Comparison of ENCODE assay signal across 12 cellular contexts in the genomic region with DNA sequence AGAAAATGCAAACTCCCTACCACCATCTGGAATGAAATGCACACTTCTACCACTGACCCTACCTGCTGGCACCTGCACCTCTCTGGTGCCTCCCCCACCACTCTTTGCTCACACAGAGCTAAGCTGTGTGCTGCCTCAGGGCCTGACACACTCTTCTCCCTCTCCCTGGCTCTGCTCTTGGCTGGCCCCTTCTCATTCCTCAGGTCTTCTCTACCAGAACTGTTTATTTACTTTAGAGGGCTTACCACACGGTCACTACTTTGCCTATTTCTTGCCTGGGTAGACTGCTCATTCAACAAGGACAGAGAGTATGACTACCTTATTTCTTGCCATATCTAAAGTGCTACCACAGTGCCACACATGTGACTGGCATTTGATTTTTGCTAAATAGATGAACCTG. TPM values are rescaled to one million over a fixed set of nuclear protein-coding genes. Genes with fewer than 3 reads are reported as not detected.
DNase-seq lines count a peak whose midpoint lies in the region; ATAC-seq and TF ChIP-seq lines count a peak whose summit lies in the region.
"Had no signal": no experiment of that assay in that cellular context is flagged by ENCODE, and none has a peak within 500 bp of the region (broad histone marks: within the 10 kb centered on the region; RNA-seq: fewer than 3 reads in every experiment).

No MANE protein-coding gene starts in this region.

- no peak overlapping the region for H3K4me3 ChIP-seq in DOHH2 (ENCODE audit: low read length)
- H3K4me3 ChIP-seq: breast epithelium, prostate gland, tibial artery had no signal

- no peak for TF ChIP-seq CTCF in CD4-positive, alpha-beta T cell (IDR thresholded peaks at IDR 0.05)
- TF ChIP-seq CTCF in DOHH2 (IDR thresholded peaks at IDR 0.05; ENCODE audit: low read depth, low read length, poor library complexity, severe bottlenecking) = no peak
- no peak for TF ChIP-seq CTCF in foreskin keratinocyte (conservative IDR thresholded peaks at IDR 0.05)

- H3K36me3 Mint-ChIP-seq in CD4-positive, alpha-beta T cell (ENCODE audit: low read depth) = peaks cover 59% of the 10 kb centered on the region
- H3K36me3 Mint-ChIP-seq in dendritic cell treated with granulocyte-macrophage colony-stimulating factor and Interleukin-4, amounts not matched to agents 40 ng/mL and 50 ng/mL, for 4 days (ENCODE audit: low read depth) = peaks cover 75% of the 10 kb centered on the region
- H3K36me3 Mint-ChIP-seq in natural killer cell treated with Interleukin-12 subunit alpha and Interleukin-12 subunit beta and Interleukin-15 and Interleukin-18, amount 100 ng/mL, for 72 hours = peaks cover 24% of the 10 kb centered on the region

- peak overlapping the region; percentile 14; the same call in 1 of the 2 replicates for H3K4me2 ChIP-seq in DOHH2 (ENCODE audit: low read length)

- H3K4me3 Mint-ChIP-seq in CD4-positive, alpha-beta T cell = peak overlapping the region; percentile 90
- peak overlapping the region; percentile 17 for H3K4me3 Mint-ChIP-seq in dendritic cell treated with granulocyte-macrophage colony-stimulating factor and Interleukin-4, amounts not matched to agents 40 ng/mL and 50 ng/mL, for 4 days
- H3K4me3 Mint-ChIP-seq in natural killer cell treated with Interleukin-12 subunit alpha and Interleukin-12 subunit beta and Interleukin-15 and Interleukin-18, amount 100 ng/mL, for 72 hours = peak overlapping the region; percentile 50

- no peaks in the 10 kb centered on the region for H3K9me3 ChIP-seq in CD4-positive, alpha-beta T cell (ENCODE audit: control insufficient read depth, low read length)
- no peaks in the 10 kb centered on the region for H3K9me3 ChIP-seq in DOHH2 (ENCODE audit: control insufficient read depth, insufficient read depth, low read length)
- H3K9me3 ChIP-seq: breast epithelium, Caco-2, prostate gland, tibial artery had no signal

- no peaks in the 10 kb centered on the region for H3K9me2 ChIP-seq in DOHH2 (replicated peaks; ENCODE audit: control insufficient read depth, low read length)

- POLR2A ChIA-PET in CD4-positive, alpha-beta T cell (lab: Charles Lee) = interaction anchor here (1.2 kb wide), 1 partner anchor 41 kb away, joined by 3 read pairs; no protein-coding TSS in a partner anchor

- H3K36me3 ChIP-seq in DOHH2 (ENCODE audit: control insufficient read depth, low read length) = peaks cover 78% of the 10 kb centered on the region
- H3K36me3 ChIP-seq: breast epithelium, prostate gland had no signal

- no peaks in the 10 kb centered on the region for H3K27me3 Mint-ChIP-seq in CD4-positive, alpha-beta T cell
- H3K27me3 Mint-ChIP-seq in dendritic cell treated with granulocyte-macrophage colony-stimulating factor and Interleukin-4, amounts not matched to agents 40 ng/mL and 50 ng/mL, for 4 days = no peaks in the 10 kb centered on the region
- no peaks in the 10 kb centered on the region for H3K27me3 Mint-ChIP-seq in natural killer cell treated with Interleukin-12 subunit alpha and Interleukin-12 subunit beta and Interleukin-15 and Interleukin-18, amount 100 ng/mL, for 72 hours

- H3K4me1 ChIP-seq in DOHH2 (ENCODE audit: control insufficient read depth, low read length) (peaks cover 61% of the 10 kb centered on the region), foreskin keratinocyte (peaks cover 18% of the 10 kb centered on the region)

- no peak for DNase-seq in CD4-positive, alpha-beta T cell
- DNase-seq in natural killer cell treated with Interleukin-12 subunit alpha and Interleukin-12 subunit beta and Interleukin-15 and Interleukin-18, amount 100 ng/mL, for 72 hours (ENCODE audit: low spot score) = no peak
- DNase-seq in SIG-M5 treated with dmso at 0.1 percent for 504 hours (lab: John Stamatoyannopoulos, UW; ENCODE audit: unreplicated experiment) (no peak), LoVo (ENCODE audit: low spot score) (no peak), foreskin keratinocyte (no peak)
- DNase-seq: Caco-2, NCI-H1092 treated with DMSO at 0.1 percent for 48 hours, tibial artery had no signal

- no peaks in the 10 kb centered on the region for H3K9me3 Mint-ChIP-seq in CD4-positive, alpha-beta T cell
- no peaks in the 10 kb centered on the region for H3K9me3 Mint-ChIP-seq in dendritic cell treated with granulocyte-macrophage colony-stimulating factor and Interleukin-4, amounts not matched to agents 40 ng/mL and 50 ng/mL, for 4 days
- no peaks in the 10 kb centered on the region for H3K9me3 Mint-ChIP-seq in natural killer cell treated with Interleukin-12 subunit alpha and Interleukin-12 subunit beta and Interleukin-15 and Interleukin-18, amount 100 ng/mL, for 72 hours

- H3F3A ChIP-seq in DOHH2 (ENCODE audit: control insufficient read depth, insufficient read depth) = peaks cover 14% of the 10 kb centered on the region

- H3K27ac Mint-ChIP-seq in CD4-positive, alpha-beta T cell = no peak overlapping the region
- peak overlapping the region; percentile 9 for H3K27ac Mint-ChIP-seq in dendritic cell treated with granulocyte-macrophage colony-stimulating factor and Interleukin-4, amounts not matched to agents 40 ng/mL and 50 ng/mL, for 4 days
- peak overlapping the region; percentile 59 to 63 for H3K27ac Mint-ChIP-seq in natural killer cell treated with Interleukin-12 subunit alpha and Interleukin-12 subunit beta and Interleukin-15 and Interleukin-18, amount 100 ng/mL, for 72 hours

- H4K20me1 ChIP-seq in DOHH2 (ENCODE audit: control insufficient read depth, insufficient read depth, low read depth, low read length) = no peaks in the 10 kb centered on the region

- CTCF ChIA-PET in CD4-positive, alpha-beta T cell (lab: Charles Lee) = interaction anchor here (1.2 kb wide), 1 partner anchor 70 kb away, joined by 7 read pairs; no protein-coding TSS in a partner anchor

- no peak for ATAC-seq in CD4-positive, alpha-beta T cell (ENCODE audit: poor library complexity)
- ATAC-seq in natural killer cell treated with Interleukin-12 subunit alpha and Interleukin-12 subunit beta and Interleukin-15 and Interleukin-18, amount 100 ng/mL, for 72 hours = no peak
- ATAC-seq in foreskin keratinocyte = no peak

- no peaks in the 10 kb centered on the region for H3K27me3 ChIP-seq in CD4-positive, alpha-beta T cell (ENCODE audit: control insufficient read depth, insufficient read depth, low read length)
- H3K27me3 ChIP-seq in DOHH2 (ENCODE audit: control insufficient read depth, low read length) = no peaks in the 10 kb centered on the region
- peaks cover 5% of the 10 kb centered on the region for H3K27me3 ChIP-seq in foreskin keratinocyte
- H3K27me3 ChIP-seq: breast epithelium, tibial artery had no signal

- no peak overlapping the region for H3K27ac ChIP-seq in CD4-positive, alpha-beta T cell (ENCODE audit: low read depth, low read length)
- H3K27ac ChIP-seq in DOHH2 (ENCODE audit: low read depth, low read length) (no peak overlapping the region), foreskin keratinocyte (no peak overlapping the region)
- H3K27ac ChIP-seq: prostate gland, tibial artery had no signal

- intact Hi-C loops in CD4-positive, alpha-beta T cell (cut with DNase I, micrococcal nuclease) = loop anchor here in 1 of 2 experiments (5.0 kb wide), 1 partner anchor 36 kb away; no protein-coding TSS in a partner anchor
- intact Hi-C loops in dendritic cell treated with granulocyte-macrophage colony-stimulating factor and Interleukin-4, amounts not matched to agents 40 ng/mL and 50 ng/mL, for 4 days (cut with micrococcal nuclease) = no loop called here

- peaks cover 78% of the 10 kb centered on the region for H3K79me2 ChIP-seq in DOHH2 (ENCODE audit: control insufficient read depth, low read length)

- H3K4me1 Mint-ChIP-seq in CD4-positive, alpha-beta T cell (ENCODE audit: low read depth) = peaks cover 82% of the 10 kb centered on the region
- H3K4me1 Mint-ChIP-seq in dendritic cell treated with granulocyte-macrophage colony-stimulating factor and Interleukin-4, amounts not matched to agents 40 ng/mL and 50 ng/mL, for 4 days (ENCODE audit: low read depth) = peaks cover 69% of the 10 kb centered on the region
- peaks cover 57 to 70% of the 10 kb centered on the region in 2 donors for H3K4me1 Mint-ChIP-seq in natural killer cell treated with Interleukin-12 subunit alpha and Interleukin-12 subunit beta and Interleukin-15 and Interleukin-18, amount 100 ng/mL, for 72 hours (ENCODE audit: low read depth in 2 of 2)

RNA-seq across cellular contexts. Expression of a gene that starts 3.3 kb away (rescaled TPM):
- 10 to 100 TPM; 25.3 to 26.6 TPM for total RNA-seq in CD4-positive, alpha-beta T cell
- total RNA-seq in natural killer cell treated with Interleukin-12 subunit alpha and Interleukin-12 subunit beta and Interleukin-15 and Interleukin-18, amount 100 ng/mL, for 72 hours = 100 to 1,000 TPM; 102 to 113 TPM
- total RNA-seq in foreskin keratinocyte = 56.1 and 56.4 TPM in 2 replicates
- 116 and 123 TPM in 2 replicates for polyA plus RNA-seq in foreskin keratinocyte

RNA-seq across cellular contexts. Expression of a gene that starts 57.6 kb away (rescaled TPM):
- total RNA-seq in CD4-positive, alpha-beta T cell = 10 to 100 TPM; 40.2 to 40.8 TPM
- total RNA-seq in natural killer cell treated with Interleukin-12 subunit alpha and Interleukin-12 subunit beta and Interleukin-15 and Interleukin-18, amount 100 ng/mL, for 72 hours = 10 to 100 TPM; 62.4 to 70.7 TPM
- total RNA-seq in foreskin keratinocyte = 93.1 and 95.7 TPM in 2 replicates
- 105 and 113 TPM in 2 replicates for polyA plus RNA-seq in foreskin keratinocyte

RNA-seq across cellular contexts. Expression of a gene that starts 57.9 kb away (rescaled TPM):
- 10 to 100 TPM; 86.3 to 87.1 TPM for total RNA-seq in CD4-positive, alpha-beta T cell
- total RNA-seq in natural killer cell treated with Interleukin-12 subunit alpha and Interleukin-12 subunit beta and Interleukin-15 and Interleukin-18, amount 100 ng/mL, for 72 hours = 10 to 100 TPM; 76.9 to 95.1 TPM
- total RNA-seq in foreskin keratinocyte = 19.2 and 21.2 TPM in 2 replicates
- polyA plus RNA-seq in foreskin keratinocyte = 8.4 and 10.9 TPM in 2 replicates

Comparison
In these comparisons a context has a peak if more than half of its experiments do, and no peak if none do; other contexts are left out.
1. H3K4me3 Mint-ChIP-seq: peak in every context shown above with its lines; median percentile 90 in CD4-positive, alpha-beta T cell; 50 in natural killer cell treated with Interleukin-12 subunit alpha and Interleukin-12 subunit beta and Interleukin-15 and Interleukin-18, amount 100 ng/mL, for 72 hours; 17 in dendritic cell treated with granulocyte-macrophage colony-stimulating factor and Interleukin-4, amounts not matched to agents 40 ng/mL and 50 ng/mL, for 4 days.